Comparison of ENCODE assay signal across 1 cellular context in the genomic region with DNA sequence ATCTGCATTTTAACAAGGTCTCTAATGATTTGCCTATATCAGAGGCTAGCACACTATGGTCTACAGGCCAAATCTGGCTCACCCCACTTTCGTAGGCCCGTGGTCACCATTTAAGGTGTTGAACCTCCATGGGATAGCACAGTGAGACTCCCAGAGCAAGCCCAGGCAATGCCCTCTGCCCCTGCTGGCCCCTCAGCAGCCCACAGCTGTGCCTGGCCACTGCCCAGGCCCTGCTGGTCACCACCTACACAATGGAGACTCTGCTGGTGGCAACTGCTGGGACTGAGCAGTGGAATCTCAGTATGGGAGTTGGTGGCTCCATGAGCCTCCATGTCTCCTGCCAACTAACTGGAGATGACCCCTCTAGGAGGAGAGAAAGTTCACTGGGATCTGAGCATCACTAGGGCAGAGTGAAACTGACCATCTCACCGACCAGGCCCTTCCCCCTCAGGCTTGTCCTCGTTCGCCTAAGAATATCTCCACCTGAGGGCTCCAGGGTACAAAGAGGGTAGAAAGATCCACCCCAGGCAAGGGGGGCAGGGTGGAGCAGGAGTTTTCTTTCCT.
A peak's percentile ranks its signal among the peaks of the same experiment; 100 is the strongest.
TF ChIP-seq lines count a peak whose summit lies in the region.

No MANE protein-coding gene starts in this region.

TF ChIP-seq in GM23338, 12 proteins besides CTCF, POLR2A, EP300 and RAD21:
- TF ChIP-seq, protein P1, sequence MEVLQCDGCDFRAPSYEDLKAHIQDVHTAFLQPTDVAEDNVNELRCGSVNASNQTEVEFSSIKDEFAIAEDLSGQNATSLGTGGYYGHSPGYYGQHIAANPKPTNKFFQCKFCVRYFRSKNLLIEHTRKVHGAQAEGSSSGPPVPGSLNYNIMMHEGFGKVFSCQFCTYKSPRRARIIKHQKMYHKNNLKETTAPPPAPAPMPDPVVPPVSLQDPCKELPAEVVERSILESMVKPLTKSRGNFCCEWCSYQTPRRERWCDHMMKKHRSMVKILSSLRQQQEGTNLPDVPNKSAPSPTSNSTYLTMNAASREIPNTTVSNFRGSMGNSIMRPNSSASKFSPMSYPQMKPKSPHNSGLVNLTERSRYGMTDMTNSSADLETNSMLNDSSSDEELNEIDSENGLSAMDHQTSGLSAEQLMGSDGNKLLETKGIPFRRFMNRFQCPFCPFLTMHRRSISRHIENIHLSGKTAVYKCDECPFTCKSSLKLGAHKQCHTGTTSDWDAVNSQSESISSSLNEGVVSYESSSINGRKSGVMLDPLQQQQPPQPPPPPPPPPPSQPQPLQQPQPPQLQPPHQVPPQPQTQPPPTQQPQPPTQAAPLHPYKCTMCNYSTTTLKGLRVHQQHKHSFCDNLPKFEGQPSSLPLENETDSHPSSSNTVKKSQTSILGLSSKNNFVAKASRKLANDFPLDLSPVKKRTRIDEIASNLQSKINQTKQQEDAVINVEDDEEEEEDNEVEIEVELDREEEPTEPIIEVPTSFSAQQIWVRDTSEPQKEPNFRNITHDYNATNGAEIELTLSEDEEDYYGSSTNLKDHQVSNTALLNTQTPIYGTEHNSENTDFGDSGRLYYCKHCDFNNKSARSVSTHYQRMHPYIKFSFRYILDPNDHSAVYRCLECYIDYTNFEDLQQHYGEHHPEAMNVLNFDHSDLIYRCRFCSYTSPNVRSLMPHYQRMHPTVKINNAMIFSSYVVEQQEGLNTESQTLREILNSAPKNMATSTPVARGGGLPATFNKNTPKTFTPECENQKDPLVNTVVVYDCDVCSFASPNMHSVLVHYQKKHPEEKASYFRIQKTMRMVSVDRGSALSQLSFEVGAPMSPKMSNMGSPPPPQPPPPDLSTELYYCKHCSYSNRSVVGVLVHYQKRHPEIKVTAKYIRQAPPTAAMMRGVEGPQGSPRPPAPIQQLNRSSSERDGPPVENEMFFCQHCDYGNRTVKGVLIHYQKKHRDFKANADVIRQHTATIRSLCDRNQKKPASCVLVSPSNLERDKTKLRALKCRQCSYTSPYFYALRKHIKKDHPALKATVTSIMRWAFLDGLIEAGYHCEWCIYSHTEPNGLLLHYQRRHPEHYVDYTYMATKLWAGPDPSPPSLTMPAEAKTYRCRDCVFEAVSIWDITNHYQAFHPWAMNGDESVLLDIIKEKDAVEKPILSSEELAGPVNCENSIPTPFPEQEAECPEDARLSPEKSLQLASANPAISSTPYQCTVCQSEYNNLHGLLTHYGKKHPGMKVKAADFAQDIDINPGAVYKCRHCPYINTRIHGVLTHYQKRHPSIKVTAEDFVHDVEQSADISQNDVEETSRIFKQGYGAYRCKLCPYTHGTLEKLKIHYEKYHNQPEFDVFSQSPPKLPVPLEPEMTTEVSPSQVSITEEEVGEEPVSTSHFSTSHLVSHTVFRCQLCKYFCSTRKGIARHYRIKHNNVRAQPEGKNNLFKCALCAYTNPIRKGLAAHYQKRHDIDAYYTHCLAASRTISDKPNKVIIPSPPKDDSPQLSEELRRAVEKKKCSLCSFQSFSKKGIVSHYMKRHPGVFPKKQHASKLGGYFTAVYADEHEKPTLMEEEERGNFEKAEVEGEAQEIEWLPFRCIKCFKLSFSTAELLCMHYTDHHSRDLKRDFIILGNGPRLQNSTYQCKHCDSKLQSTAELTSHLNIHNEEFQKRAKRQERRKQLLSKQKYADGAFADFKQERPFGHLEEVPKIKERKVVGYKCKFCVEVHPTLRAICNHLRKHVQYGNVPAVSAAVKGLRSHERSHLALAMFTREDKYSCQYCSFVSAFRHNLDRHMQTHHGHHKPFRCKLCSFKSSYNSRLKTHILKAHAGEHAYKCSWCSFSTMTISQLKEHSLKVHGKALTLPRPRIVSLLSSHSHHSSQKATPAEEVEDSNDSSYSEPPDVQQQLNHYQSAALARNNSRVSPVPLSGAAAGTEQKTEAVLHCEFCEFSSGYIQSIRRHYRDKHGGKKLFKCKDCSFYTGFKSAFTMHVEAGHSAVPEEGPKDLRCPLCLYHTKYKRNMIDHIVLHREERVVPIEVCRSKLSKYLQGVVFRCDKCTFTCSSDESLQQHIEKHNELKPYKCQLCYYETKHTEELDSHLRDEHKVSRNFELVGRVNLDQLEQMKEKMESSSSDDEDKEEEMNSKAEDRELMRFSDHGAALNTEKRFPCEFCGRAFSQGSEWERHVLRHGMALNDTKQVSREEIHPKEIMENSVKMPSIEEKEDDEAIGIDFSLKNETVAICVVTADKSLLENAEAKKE (CRISPR knock-in tag; IDR thresholded peaks at IDR 0.05), result peak; percentile 53; the same call in 1 of the 2 replicates
- TF ChIP-seq STAT1 (IDR thresholded peaks at IDR 0.05; ENCODE audit: unreplicated experiment) (no peak), ZNF114 (CRISPR knock-in tag; IDR thresholded peaks at IDR 0.05) (no peak), JUNB (IDR thresholded peaks at IDR 0.05; ENCODE audit: unreplicated experiment) (no peak), EZH2 (IDR thresholded peaks at IDR 0.05; ENCODE audit: low read depth, unreplicated experiment) (no peak)
- TF ChIP-seq, protein P2, sequence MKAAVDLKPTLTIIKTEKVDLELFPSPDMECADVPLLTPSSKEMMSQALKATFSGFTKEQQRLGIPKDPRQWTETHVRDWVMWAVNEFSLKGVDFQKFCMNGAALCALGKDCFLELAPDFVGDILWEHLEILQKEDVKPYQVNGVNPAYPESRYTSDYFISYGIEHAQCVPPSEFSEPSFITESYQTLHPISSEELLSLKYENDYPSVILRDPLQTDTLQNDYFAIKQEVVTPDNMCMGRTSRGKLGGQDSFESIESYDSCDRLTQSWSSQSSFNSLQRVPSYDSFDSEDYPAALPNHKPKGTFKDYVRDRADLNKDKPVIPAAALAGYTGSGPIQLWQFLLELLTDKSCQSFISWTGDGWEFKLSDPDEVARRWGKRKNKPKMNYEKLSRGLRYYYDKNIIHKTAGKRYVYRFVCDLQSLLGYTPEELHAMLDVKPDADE (IDR thresholded peaks at IDR 0.05), result no peak
